In the genomic region with DNA sequence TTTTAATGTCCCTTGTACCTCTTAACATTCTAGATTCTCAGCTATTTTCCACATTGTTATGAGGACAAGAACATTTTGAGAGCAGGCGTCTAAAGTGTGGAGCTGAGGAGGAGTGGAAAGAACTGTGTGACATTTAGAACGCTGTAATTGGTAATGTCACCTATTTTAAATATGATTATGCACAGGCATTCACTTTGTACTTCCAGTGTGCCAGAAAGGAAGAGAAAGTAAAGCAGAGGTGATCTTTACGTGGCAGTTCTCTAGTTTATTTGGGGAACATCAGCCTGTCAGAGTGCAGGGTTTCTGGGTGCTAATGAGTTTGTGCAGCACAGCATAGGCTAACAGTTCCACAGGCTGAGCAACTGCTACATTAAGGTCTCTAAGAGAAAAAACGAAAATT, we compare ENCODE assay signal across 31 cellular contexts.
"Had no signal": no experiment of that assay in that cellular context is flagged by ENCODE, and none has a peak within 500 bp of the region (broad histone marks: within the 10 kb centered on the region; RNA-seq: fewer than 3 reads in every experiment).

No MANE protein-coding gene starts in this region.

- H3K27me3 ChIP-seq: heart right ventricle, hepatocyte, left lung, neural progenitor cell, neutrophil, right atrium auricular region, right lobe of liver, testis, thyroid gland, transverse colon, upper lobe of right lung had no signal

- H3K9ac ChIP-seq: neural progenitor cell, parathyroid adenoma had no signal

- ATAC-seq: heart right ventricle; left colon; left lung; lower lobe of right lung; natural killer cell; psoas muscle; right lobe of liver; stimulated activated memory B cell treated with anti-CD40 and anti-IgM and Interleukin-4, amounts not matched to agents 10 μg/mL and 1 μg/mL and 100 μg/mL, for 72 hours; stimulated activated naive CD8-positive, alpha-beta T cell treated with anti-CD3 and anti-CD28 coated beads, Interleukin-15, amount 100 ng/mL, for 72 hours; upper lobe of right lung had no signal

- H3K36me3 ChIP-seq: heart right ventricle, left lung, lower lobe of right lung, neural progenitor cell, neutrophil, right atrium auricular region, right lobe of liver, thyroid gland, transverse colon, upper lobe of right lung had no signal

- DNase-seq: heart right ventricle; kidney; left colon; left lung; lower lobe of right lung; mammary epithelial cell; mesenchymal stem cell; naive B cell; natural killer cell; nephron progenitor cell; occipital lobe; psoas muscle; right lobe of liver; stimulated activated CD4-positive, alpha-beta T cell treated with anti-CD3 and anti-CD28 coated beads, Interleukin-1b, Interleukin-23, amount 100 ng/mL, for 48 hours; stimulated activated CD4-positive, alpha-beta T cell treated with anti-CD3 and anti-CD28 coated beads, Interleukin-2, amount 100 ng/mL, for 48 hours; stimulated activated CD4-positive, alpha-beta T cell treated with anti-CD3 and anti-CD28 coated beads, Interleukin-4, amount 100 ng/mL, for 4 hours; stimulated activated CD8-positive, alpha-beta memory T cell treated with anti-CD3 and anti-CD28 coated beads, Interleukin-4, amount 100 ng/mL, for 48 hours; stimulated activated naive CD4-positive, alpha-beta T cell treated with Interleukin-2 at 50 U/mL for 16 hours; stimulated activated naive CD8-positive, alpha-beta T cell treated with anti-CD3 and anti-CD28 coated beads, Interleukin-15, amount 100 ng/mL, for 72 hours; substantia nigra; testis; thyroid gland; transverse colon; upper lobe of right lung had no signal

- H3K79me2 ChIP-seq: hepatocyte, parathyroid adenoma had no signal

- H3K27ac ChIP-seq: heart right ventricle, hepatocyte, left lung, lower lobe of right lung, neural progenitor cell, neutrophil, parathyroid adenoma, psoas muscle, right atrium auricular region, right lobe of liver, testis, thyroid gland, transverse colon, upper lobe of right lung had no signal

- H3K4me2 ChIP-seq: hepatocyte, neural progenitor cell, smooth muscle cell had no signal

- H3K9me3 ChIP-seq: lower lobe of right lung, neutrophil, right lobe of liver, testis, upper lobe of right lung had no signal

- H2AFZ ChIP-seq: hepatocyte, neural progenitor cell, parathyroid adenoma had no signal

- H3K4me3 ChIP-seq: heart right ventricle, hepatocyte, left lung, lower lobe of right lung, neural progenitor cell, psoas muscle, right atrium auricular region, right lobe of liver, smooth muscle cell, testis, thyroid gland, transverse colon, upper lobe of right lung had no signal
